ENCODE assay signal across 16 cellular contexts in genomic region chr3:78176869-78177268, GRCh38.
A peak's percentile ranks its signal among the peaks of the same experiment; 100 is the strongest.
DNase-seq lines count a peak whose midpoint lies in the region; ATAC-seq, FAIRE-seq and TF ChIP-seq lines count a peak whose summit lies in the region.
"Had no signal": no experiment of that assay in that cellular context is flagged by ENCODE, and none has a peak within 500 bp of the region (broad histone marks: within the 10 kb centered on the region; RNA-seq: fewer than 3 reads in every experiment).

No MANE protein-coding gene starts in this region.

- no peak for TF ChIP-seq CTCF in HepG2 (CRISPR knock-in tag; IDR thresholded peaks at IDR 0.05)

- DNase-seq in NCI-H748 (lab: John Stamatoyannopoulos, UW; ENCODE audit: unreplicated experiment) (peak; percentile 40), NCI-H748 treated with DMSO at 0.1 percent for 48 hours (lab: John Stamatoyannopoulos, UW) (no peak), HepG2 (ENCODE audit: low spot score) (peak; percentile 52), MV-4-11 (lab: John Stamatoyannopoulos, UW) (no peak), NCI-H1930 (lab: John Stamatoyannopoulos, UW) (no peak)
- DNase-seq in activated CD4-positive, alpha-beta memory T cell treated with anti-CD3 and anti-CD28 coated beads, Interleukin-2, amount 10 ng/mL, durations not matched to agents 7 days and 5 days: no peak
- DNase-seq: C1 segment of cervical spinal cord; Calu3; CD4-positive, alpha-beta T cell; DMS 273 treated with DMSO at 0.1 percent for 48 hours; HCEC 1CT; HFFc6 had no signal

- H3K4me1 Mint-ChIP-seq in activated CD4-positive, alpha-beta memory T cell treated with anti-CD3 and anti-CD28 coated beads, Interleukin-2, amount 10 ng/mL, durations not matched to agents 7 days and 5 days: no peaks in the 10 kb centered on the region
- H3K4me1 Mint-ChIP-seq: B cell had no signal

- TF ChIP-seq EP300 in HepG2 (IDR thresholded peaks at IDR 0.05; ENCODE audit: low read depth in 2 of 2, low read length in 2 of 2) (peak in 1 of 2 experiments; percentile 55; a peak in 1 of 4 replicates), HepG2 (CRISPR knock-in tag; IDR thresholded peaks at IDR 0.05; ENCODE audit: borderline replicate concordance) (no peak)

- no peak overlapping the region for H3K4me2 ChIP-seq in HepG2 (ENCODE audit: low read depth, low read length)

- TF ChIP-seq RAD21 in HepG2 (CRISPR knock-in tag; IDR thresholded peaks at IDR 0.05): no peak

- H3K9me3 ChIP-seq in HepG2 (ENCODE audit: low read length): no peaks in the 10 kb centered on the region
- no peaks in the 10 kb centered on the region for H3K9me3 ChIP-seq in neuron (ENCODE audit: low read length)

- no peak overlapping the region for H3K4me3 Mint-ChIP-seq in activated CD4-positive, alpha-beta memory T cell treated with anti-CD3 and anti-CD28 coated beads, Interleukin-2, amount 10 ng/mL, durations not matched to agents 7 days and 5 days
- H3K4me3 Mint-ChIP-seq: B cell; CD4-positive, alpha-beta T cell; HFFc6 had no signal

- WGBS in HepG2 (ENCODE audit: low lambda C conversion rate): 3% methylated on average over 4 of the region's 4 CpGs

- H3K36me3 ChIP-seq in HepG2 (replicated peaks in 1 of 2; ENCODE audit: control insufficient read depth in 1 of 2, insufficient read depth in 2 of 2, low read length in 2 of 2) (no peaks in the 10 kb centered on the region), neuron (ENCODE audit: insufficient read depth, low read length) (no peaks in the 10 kb centered on the region)

- CTCF ChIA-PET in HepG2 (lab: Yijun Ruan, JAX; ENCODE audit: low intra/inter-chr PET ratio, low total read pairs): no interaction called here
- CTCF ChIA-PET in activated CD4-positive, alpha-beta memory T cell treated with anti-CD3 and anti-CD28 coated beads, Interleukin-2, amount 10 ng/mL, durations not matched to agents 7 days and 5 days (lab: Charles Lee): no interaction called here

- peaks cover 9% of the 10 kb centered on the region for H3K9me3 Mint-ChIP-seq in activated CD4-positive, alpha-beta memory T cell treated with anti-CD3 and anti-CD28 coated beads, Interleukin-2, amount 10 ng/mL, durations not matched to agents 7 days and 5 days
- H3K9me3 Mint-ChIP-seq: HFFc6 had no signal

- H4K20me1 ChIP-seq in HepG2 (ENCODE audit: insufficient read depth, low read length): no peaks in the 10 kb centered on the region

- no peaks in the 10 kb centered on the region for H3K27me3 ChIP-seq in HepG2 (ENCODE audit: control insufficient read depth in 1 of 2, insufficient read depth in 2 of 2, low read length in 2 of 2)
- no peaks in the 10 kb centered on the region for H3K27me3 ChIP-seq in neuron (ENCODE audit: insufficient read depth, low read length)

- intact Hi-C loops in HepG2 (cut with micrococcal nuclease; ENCODE audit: unreplicated experiment): no loop called here

- BruUV-seq in HepG2 (replicated peaks; lab: Mats Ljungman, UMichigan): no TSS peak

- POLR2A ChIA-PET in HepG2 (lab: Yijun Ruan, JAX): no interaction called here
- POLR2A ChIA-PET in activated CD4-positive, alpha-beta memory T cell treated with anti-CD3 and anti-CD28 coated beads, Interleukin-2, amount 10 ng/mL, durations not matched to agents 7 days and 5 days (lab: Charles Lee): no interaction called here

- no peak for TF ChIP-seq POLR2A in HepG2 (IDR thresholded peaks at IDR 0.05; ENCODE audit: insufficient read depth in 1 of 2, low read depth in 2 of 2, low read length in 2 of 2)

- H3K9ac ChIP-seq in HepG2 (ENCODE audit: insufficient read depth, low read depth, low read length): no peak overlapping the region

- H3K4me3 ChIP-seq in HepG2 (replicated peaks in 1 of 3; ENCODE audit: insufficient read depth in 1 of 3, low read depth in 2 of 3, low read length in 3 of 3) (no peak overlapping the region), neuron (ENCODE audit: low read length) (no peak overlapping the region)

- peaks cover 12% of the 10 kb centered on the region for H3K4me1 ChIP-seq in HepG2 (ENCODE audit: insufficient read depth, low read length)
- H3K4me1 ChIP-seq in neuron (ENCODE audit: insufficient read depth, low read length): peaks cover 4% of the 10 kb centered on the region

- H3K27ac Mint-ChIP-seq in activated CD4-positive, alpha-beta memory T cell treated with anti-CD3 and anti-CD28 coated beads, Interleukin-2, amount 10 ng/mL, durations not matched to agents 7 days and 5 days: no peak overlapping the region
- H3K27ac Mint-ChIP-seq: B cell; CD4-positive, alpha-beta T cell; HFFc6 had no signal

- in situ Hi-C loops in HepG2 (cut with HindIII; ENCODE audit: extremely low pct_ligation_motif_present, low pct_unique_long_range_greater_than_20kb): no loop called here

- no peak overlapping the region for H3K27ac ChIP-seq in HepG2 (ENCODE audit: extremely low read length, insufficient read depth, low read length)

- H2AFZ ChIP-seq in HepG2 (ENCODE audit: low read length) (no peak overlapping the region), neuron (ENCODE audit: low read depth, low read length) (peak overlapping the region; percentile 59)

- H3K36me3 Mint-ChIP-seq in activated CD4-positive, alpha-beta memory T cell treated with anti-CD3 and anti-CD28 coated beads, Interleukin-2, amount 10 ng/mL, durations not matched to agents 7 days and 5 days (ENCODE audit: low read depth): no peaks in the 10 kb centered on the region

- no peaks in the 10 kb centered on the region for H3K27me3 Mint-ChIP-seq in activated CD4-positive, alpha-beta memory T cell treated with anti-CD3 and anti-CD28 coated beads, Interleukin-2, amount 10 ng/mL, durations not matched to agents 7 days and 5 days
- H3K27me3 Mint-ChIP-seq: B cell; CD4-positive, alpha-beta T cell had no signal

- H3K79me2 ChIP-seq in HepG2 (ENCODE audit: insufficient read depth, low read length): no peaks in the 10 kb centered on the region

- peak; percentile 97 for ATAC-seq in HepG2

- FAIRE-seq in HepG2 (lab: Jason Lieb, UNC): peak; percentile 56
- FAIRE-seq: A204.1, GM18507 had no signal

TF ChIP-seq in HepG2, 621 proteins besides CTCF, POLR2A, EP300 and RAD21 (continues in another document):
- TF ChIP-seq THAP9 (CRISPR knock-in tag; IDR thresholded peaks at IDR 0.05; ENCODE audit: borderline replicate concordance): no peak
- peak; percentile 79; the same call in 1 of the 2 replicates for TF ChIP-seq FOXO1 (CRISPR knock-in tag; IDR thresholded peaks at IDR 0.05)
- TF ChIP-seq SMARCC2 (IDR thresholded peaks at IDR 0.05): no peak
- TF ChIP-seq POLR2AphosphoS2 (IDR thresholded peaks at IDR 0.05; ENCODE audit: low read depth, low read length): no peak
- no peak for TF ChIP-seq FOXP1 (IDR thresholded peaks at IDR 0.05)
- peak; percentile 82 for TF ChIP-seq FOXP1 (CRISPR knock-in tag; IDR thresholded peaks at IDR 0.05)
- no peak for TF ChIP-seq ATF7-NPFF (CRISPR knock-in tag; IDR thresholded peaks at IDR 0.05; ENCODE audit: low read depth)
- TF ChIP-seq, protein P1, sequence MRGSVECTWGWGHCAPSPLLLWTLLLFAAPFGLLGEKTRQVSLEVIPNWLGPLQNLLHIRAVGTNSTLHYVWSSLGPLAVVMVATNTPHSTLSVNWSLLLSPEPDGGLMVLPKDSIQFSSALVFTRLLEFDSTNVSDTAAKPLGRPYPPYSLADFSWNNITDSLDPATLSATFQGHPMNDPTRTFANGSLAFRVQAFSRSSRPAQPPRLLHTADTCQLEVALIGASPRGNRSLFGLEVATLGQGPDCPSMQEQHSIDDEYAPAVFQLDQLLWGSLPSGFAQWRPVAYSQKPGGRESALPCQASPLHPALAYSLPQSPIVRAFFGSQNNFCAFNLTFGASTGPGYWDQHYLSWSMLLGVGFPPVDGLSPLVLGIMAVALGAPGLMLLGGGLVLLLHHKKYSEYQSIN (CRISPR knock-in tag; IDR thresholded peaks at IDR 0.05; ENCODE audit: borderline replicate concordance): no peak
- no peak for TF ChIP-seq ARNTL (CRISPR knock-in tag; IDR thresholded peaks at IDR 0.05)
- TF ChIP-seq, protein P2, sequence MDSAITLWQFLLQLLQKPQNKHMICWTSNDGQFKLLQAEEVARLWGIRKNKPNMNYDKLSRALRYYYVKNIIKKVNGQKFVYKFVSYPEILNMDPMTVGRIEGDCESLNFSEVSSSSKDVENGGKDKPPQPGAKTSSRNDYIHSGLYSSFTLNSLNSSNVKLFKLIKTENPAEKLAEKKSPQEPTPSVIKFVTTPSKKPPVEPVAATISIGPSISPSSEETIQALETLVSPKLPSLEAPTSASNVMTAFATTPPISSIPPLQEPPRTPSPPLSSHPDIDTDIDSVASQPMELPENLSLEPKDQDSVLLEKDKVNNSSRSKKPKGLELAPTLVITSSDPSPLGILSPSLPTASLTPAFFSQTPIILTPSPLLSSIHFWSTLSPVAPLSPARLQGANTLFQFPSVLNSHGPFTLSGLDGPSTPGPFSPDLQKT (CRISPR knock-in tag; IDR thresholded peaks at IDR 0.05; ENCODE audit: borderline replicate concordance): no peak
- TF ChIP-seq, protein P3, sequence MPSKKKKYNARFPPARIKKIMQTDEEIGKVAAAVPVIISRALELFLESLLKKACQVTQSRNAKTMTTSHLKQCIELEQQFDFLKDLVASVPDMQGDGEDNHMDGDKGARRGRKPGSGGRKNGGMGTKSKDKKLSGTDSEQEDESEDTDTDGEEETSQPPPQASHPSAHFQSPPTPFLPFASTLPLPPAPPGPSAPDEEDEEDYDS (CRISPR knock-in tag; IDR thresholded peaks at IDR 0.05): no peak
- TF ChIP-seq NFKBIZ (CRISPR knock-in tag; IDR thresholded peaks at IDR 0.05): peak; percentile 48; the same call in 1 of the 2 replicates
- TF ChIP-seq ZNF749 (CRISPR knock-in tag; IDR thresholded peaks at IDR 0.05; ENCODE audit: borderline replicate concordance): no peak
- no peak for TF ChIP-seq ZNF616 (CRISPR knock-in tag; IDR thresholded peaks at IDR 0.05; ENCODE audit: low read depth)

Comparison
In these comparisons a context has a peak if more than half of its experiments do, and no peak if none do; other contexts are left out.
1. DNase-seq: peak in NCI-H748 (single experiment) and HepG2 (single experiment); none in NCI-H748 treated with DMSO at 0.1 percent for 48 hours (single experiment), MV-4-11 (single experiment), activated CD4-positive, alpha-beta memory T cell treated with anti-CD3 and anti-CD28 coated beads, Interleukin-2, amount 10 ng/mL, durations not matched to agents 7 days and 5 days (single experiment) and NCI-H1930 (0 of 2).